ENCODE assay signal across 17 cellular contexts in the genomic region with DNA sequence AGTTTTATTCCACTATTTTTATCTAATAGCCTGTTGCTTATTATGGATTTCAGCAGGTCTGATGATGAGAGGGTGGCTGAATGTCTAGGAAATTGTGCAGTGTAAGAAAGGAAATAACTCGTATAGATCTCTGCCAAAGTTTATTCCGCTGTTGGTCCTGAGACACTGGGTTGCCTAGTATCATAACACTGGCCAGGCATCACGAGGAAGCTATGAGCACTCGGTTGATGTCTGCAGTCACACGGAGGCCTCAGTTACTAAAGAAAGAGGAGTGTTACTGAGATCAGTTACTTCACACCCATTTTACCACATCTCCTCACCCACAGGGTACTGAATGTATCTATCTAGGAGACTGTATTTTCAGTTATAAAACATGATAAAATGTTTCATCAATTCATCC. TPM values are rescaled to one million over a fixed set of nuclear protein-coding genes. Genes with fewer than 3 reads are reported as not detected.
DNase-seq lines count a peak whose midpoint lies in the region; ATAC-seq, FAIRE-seq and TF ChIP-seq lines count a peak whose summit lies in the region.
"Had no signal": no experiment of that assay in that cellular context is flagged by ENCODE, and none has a peak within 500 bp of the region (broad histone marks: within the 10 kb centered on the region; RNA-seq: fewer than 3 reads in every experiment).

No MANE protein-coding gene starts in this region.

- H3K9ac ChIP-seq in trophoblast cell (ENCODE audit: low read length), result no peak overlapping the region
- H3K9ac ChIP-seq: BLaER1 had no signal

- no peak overlapping the region for H2AFZ ChIP-seq in trophoblast cell (ENCODE audit: insufficient read depth, low read length, poor library complexity)

- no peak overlapping the region for H2BK120ac ChIP-seq in trophoblast cell (ENCODE audit: insufficient read depth, low read length, poor library complexity)

- no peak overlapping the region for H4K8ac ChIP-seq in trophoblast cell (ENCODE audit: low read depth, low read length)

- H3K4me2 ChIP-seq in trophoblast cell (ENCODE audit: low read length), result no peak overlapping the region
- H3K4me2 ChIP-seq: BLaER1 had no signal

- no peak overlapping the region for H4K12ac ChIP-seq in trophoblast cell (ENCODE audit: low read depth, low read length)

- peak overlapping the region; percentile 28 for H4K91ac ChIP-seq in trophoblast cell (ENCODE audit: low read depth, low read length)

- H3K4me1 ChIP-seq in trophoblast cell (ENCODE audit: control insufficient read depth in 1 of 2, insufficient read depth in 2 of 2, low read length in 2 of 2) (peaks cover 4 to 6% of the 10 kb centered on the region in 2 experiments), upper lobe of left lung (peaks cover 0 to 5% (median 4%) of the 10 kb centered on the region in 4 donors)
- H3K4me1 ChIP-seq: BLaER1 had no signal

- no peaks in the 10 kb centered on the region for H3K79me2 ChIP-seq in trophoblast cell (ENCODE audit: control insufficient read depth, insufficient read depth, low read length, poor library complexity)

- peak; percentile 72 for DNase-seq in dermis blood vessel endothelial cell
- DNase-seq in trophoblast cell, result no peak
- DNase-seq in upper lobe of left lung, result no peak
- DNase-seq in GM19239 (ENCODE audit: insufficient read length, low spot score), result no peak
- no peak for DNase-seq in activated CD8-positive, alpha-beta memory T cell treated with anti-CD3 and anti-CD28 coated beads, Interleukin-2, amount 50 U/mL, for 48 hours
- DNase-seq in NCI-H82 (lab: John Stamatoyannopoulos, UW), result no peak
- DNase-seq: 8988T; AML-193; Caco-2; CD8-positive, alpha-beta memory T cell; DND-41; GDM1; HCEC 1CT; HFFc6 had no signal

- no peaks in the 10 kb centered on the region for H3K79me1 ChIP-seq in trophoblast cell (ENCODE audit: low read length)

- H3K27ac ChIP-seq in trophoblast cell (ENCODE audit: low read depth, low read length) (no peak overlapping the region), upper lobe of left lung (peak overlapping the region in 1 of 4 donors; percentile 26)
- H3K27ac ChIP-seq: BLaER1, HL-60 had no signal

- H3K4ac ChIP-seq in trophoblast cell (ENCODE audit: low read depth, low read length), result no peak overlapping the region

- H3K18ac ChIP-seq in trophoblast cell (ENCODE audit: low read length), result no peak overlapping the region

- peak overlapping the region; percentile 86 for H3K23ac ChIP-seq in trophoblast cell (ENCODE audit: low read length)

- TF ChIP-seq POLR2A in upper lobe of left lung (IDR thresholded peaks at IDR 0.05), result no peak

- H2BK5ac ChIP-seq in trophoblast cell (ENCODE audit: low read depth, low read length, poor library complexity), result no peak overlapping the region

- WGBS in trophoblast cell (ENCODE audit: extremely low coverage, insufficient coverage, insufficient read length), result no CpG with 5 or more reads among the region's 5 CpGs
- 66 to 69% methylated on average over 5 of the region's 5 CpGs for WGBS in upper lobe of left lung, 2 donors

- H3K4me3 ChIP-seq in trophoblast cell (ENCODE audit: low read depth, low read length) (no peak overlapping the region), upper lobe of left lung (no peak overlapping the region)
- H3K4me3 ChIP-seq: BLaER1 had no signal

- no peak overlapping the region for H2AK5ac ChIP-seq in trophoblast cell (ENCODE audit: low read length)

- H3K14ac ChIP-seq in trophoblast cell (ENCODE audit: low read length), result no peak overlapping the region

- H3K9me3 ChIP-seq in trophoblast cell (ENCODE audit: insufficient read depth, low read depth, low read length), result no peaks in the 10 kb centered on the region
- H3K9me3 ChIP-seq in upper lobe of left lung, result no peaks in the 10 kb centered on the region
- H3K9me3 ChIP-seq: BLaER1, Caco-2 had no signal

- TF ChIP-seq CTCF in upper lobe of left lung (IDR thresholded peaks at IDR 0.05), result no peak

- H3K36me3 ChIP-seq in trophoblast cell (ENCODE audit: control insufficient read depth in 1 of 2, insufficient read depth in 2 of 2, low read length in 2 of 2), result no peaks in the 10 kb centered on the region
- H3K36me3 ChIP-seq in upper lobe of left lung, result no peaks in the 10 kb centered on the region
- H3K36me3 ChIP-seq: BLaER1 had no signal

- TF ChIP-seq EP300 in upper lobe of left lung (IDR thresholded peaks at IDR 0.05), result peak in 1 of 4 donors; percentile 62

- no peak overlapping the region for H2BK12ac ChIP-seq in trophoblast cell (ENCODE audit: low read length)

- no peak for FAIRE-seq in GM19239 (lab: Jason Lieb, UNC)

- ATAC-seq in HG03175 (IDR thresholded peaks at IDR 0.05; ENCODE audit: unreplicated experiment) (peak; percentile 53), upper lobe of left lung (ENCODE audit: low FRiP score in 2 of 2) (peak; percentile 51 to 59)

- H3K27me3 ChIP-seq in trophoblast cell (ENCODE audit: insufficient read depth, low read length), result no peaks in the 10 kb centered on the region
- no peaks in the 10 kb centered on the region for H3K27me3 ChIP-seq in upper lobe of left lung
- H3K27me3 ChIP-seq: BLaER1 had no signal

RNA-seq across cellular contexts. Expression of gene BHLHE41, which starts 21.9 kb away (rescaled TPM):
- total RNA-seq in dermis blood vessel endothelial cell (0.14 and 0.85 TPM in 2 replicates), upper lobe of left lung (10 to 100 TPM in 5 of 6 donors, 1 to 10 TPM in 1; 9.3 to 78.6 (median 35.2) TPM)
- polyA plus RNA-seq in trophoblast cell (2013), result 2.4 and 2.5 TPM in 2 replicates
- total RNA-seq: CD8-positive, alpha-beta memory T cell had no signal
- polyA plus RNA-seq: CD8-positive, alpha-beta memory T cell had no signal
